Comparison of ENCODE assay signal across 13 cellular contexts in genomic region chr1:1426496-1426960, GRCh38. TPM values are rescaled to one million over a fixed set of nuclear protein-coding genes. Genes with fewer than 3 reads are reported as not detected.
DNase-seq lines count a peak whose midpoint lies in the region; ATAC-seq and TF ChIP-seq lines count a peak whose summit lies in the region.
"Had no signal": no experiment of that assay in that cellular context is flagged by ENCODE, and none has a peak within 500 bp of the region (broad histone marks: within the 10 kb centered on the region; RNA-seq: fewer than 3 reads in every experiment).

No MANE protein-coding gene starts in this region.

- peaks cover 25% of the 10 kb centered on the region for H3K27me3 Mint-ChIP-seq in CD8-positive, alpha-beta T cell (ENCODE audit: low read depth)
- peaks cover 3% of the 10 kb centered on the region for H3K27me3 Mint-ChIP-seq in endodermal cell (ENCODE audit: insufficient read depth)
- peaks cover 3% of the 10 kb centered on the region for H3K27me3 Mint-ChIP-seq in nephron progenitor cell (ENCODE audit: low read depth, poor library complexity)

- ATAC-seq in CD8-positive, alpha-beta T cell: peak; percentile 51
- ATAC-seq in GM19023 (IDR thresholded peaks at IDR 0.05; ENCODE audit: unreplicated experiment): no peak
- ATAC-seq in GM21367 (IDR thresholded peaks at IDR 0.05; ENCODE audit: unreplicated experiment): no peak
- ATAC-seq: HCT116, left colon had no signal

- H3K27me3 ChIP-seq in CD8-positive, alpha-beta T cell (ENCODE audit: insufficient read depth, low read length): peaks cover 3% of the 10 kb centered on the region
- H3K27me3 ChIP-seq in endodermal cell (ENCODE audit: control insufficient read depth, insufficient read depth, low read length, poor library complexity, severe bottlenecking): no peaks in the 10 kb centered on the region
- H3K27me3 ChIP-seq in effector memory CD4-positive, alpha-beta T cell (replicated peaks; ENCODE audit: control insufficient read depth, insufficient read depth, low read length, poor library complexity, severe bottlenecking): peaks cover 14% of the 10 kb centered on the region

- no peak overlapping the region for H3K4me3 Mint-ChIP-seq in CD8-positive, alpha-beta T cell
- H3K4me3 Mint-ChIP-seq in endodermal cell: no peak overlapping the region
- H3K4me3 Mint-ChIP-seq in nephron progenitor cell: peak overlapping the region; percentile 52
- H3K4me3 Mint-ChIP-seq: activated CD4-positive, alpha-beta memory T cell treated with anti-CD3 and anti-CD28 coated beads, Interleukin-2, amount 10 ng/mL, durations not matched to agents 7 days and 5 days; activated naive CD4-positive, alpha-beta T cell treated with anti-CD3 and anti-CD28 coated beads, Interleukin-2, amount 50 U/mL, for 24 hours had no signal

- peaks cover 4% of the 10 kb centered on the region for H3K4me1 ChIP-seq in CD8-positive, alpha-beta T cell (ENCODE audit: insufficient read depth, low read length)
- H3K4me1 ChIP-seq in HEK293 (ENCODE audit: control insufficient read depth, insufficient read depth, low read length) (no peaks in the 10 kb centered on the region), endodermal cell (ENCODE audit: control insufficient read depth, insufficient read depth, low read length) (peaks cover 10% of the 10 kb centered on the region)
- H3K4me1 ChIP-seq in effector memory CD4-positive, alpha-beta T cell (ENCODE audit: control insufficient read depth, insufficient read depth, low read length, poor library complexity, severe bottlenecking): peaks cover 7% of the 10 kb centered on the region

- H3K36me3 ChIP-seq in CD8-positive, alpha-beta T cell (ENCODE audit: insufficient read depth, low read length): no peaks in the 10 kb centered on the region
- H3K36me3 ChIP-seq in HEK293 (ENCODE audit: control insufficient read depth in 2 of 2, insufficient read depth in 1 of 2, low read length in 2 of 2) (no peaks in the 10 kb centered on the region), endodermal cell (ENCODE audit: control insufficient read depth, insufficient read depth, low read length) (no peaks in the 10 kb centered on the region)
- no peaks in the 10 kb centered on the region for H3K36me3 ChIP-seq in effector memory CD4-positive, alpha-beta T cell (ENCODE audit: control insufficient read depth, insufficient read depth, low read length)

- H3K9me3 Mint-ChIP-seq in CD8-positive, alpha-beta T cell: no peaks in the 10 kb centered on the region
- peaks cover 3% of the 10 kb centered on the region for H3K9me3 Mint-ChIP-seq in endodermal cell
- peaks cover 5% of the 10 kb centered on the region for H3K9me3 Mint-ChIP-seq in nephron progenitor cell
- H3K9me3 Mint-ChIP-seq: activated CD4-positive, alpha-beta memory T cell treated with anti-CD3 and anti-CD28 coated beads, Interleukin-2, amount 10 ng/mL, durations not matched to agents 7 days and 5 days; activated naive CD4-positive, alpha-beta T cell treated with anti-CD3 and anti-CD28 coated beads, Interleukin-2, amount 50 U/mL, for 24 hours had no signal

- H3K4me1 Mint-ChIP-seq in CD8-positive, alpha-beta T cell (ENCODE audit: low read depth): peaks cover 3% of the 10 kb centered on the region
- H3K4me1 Mint-ChIP-seq in endodermal cell (peaks cover 18% of the 10 kb centered on the region), nephron progenitor cell (peaks cover 60% of the 10 kb centered on the region)

- no peaks in the 10 kb centered on the region for H3K9me3 ChIP-seq in CD8-positive, alpha-beta T cell (ENCODE audit: low read length)
- H3K9me3 ChIP-seq in HEK293 (ENCODE audit: control insufficient read depth, insufficient read depth, low read depth, low read length) (no peaks in the 10 kb centered on the region), endodermal cell (ENCODE audit: control insufficient read depth, low read length) (no peaks in the 10 kb centered on the region)
- H3K9me3 ChIP-seq in effector memory CD4-positive, alpha-beta T cell (ENCODE audit: control insufficient read depth, low read length): no peaks in the 10 kb centered on the region

- no peak overlapping the region for H3K4me3 ChIP-seq in CD8-positive, alpha-beta T cell (ENCODE audit: low read depth, low read length)
- H3K4me3 ChIP-seq in HEK293 (ENCODE audit: low read depth, low read length) (no peak overlapping the region), endodermal cell (ENCODE audit: low read length) (no peak overlapping the region)
- H3K4me3 ChIP-seq in effector memory CD4-positive, alpha-beta T cell (ENCODE audit: insufficient read depth, low read depth, low read length, poor library complexity, severe bottlenecking): no peak overlapping the region
- H3K4me3 ChIP-seq: SK-N-MC had no signal

- H3K27ac Mint-ChIP-seq in CD8-positive, alpha-beta T cell: no peak overlapping the region
- no peak overlapping the region for H3K27ac Mint-ChIP-seq in endodermal cell
- no peak overlapping the region for H3K27ac Mint-ChIP-seq in nephron progenitor cell
- H3K27ac Mint-ChIP-seq: activated CD4-positive, alpha-beta memory T cell treated with anti-CD3 and anti-CD28 coated beads, Interleukin-2, amount 10 ng/mL, durations not matched to agents 7 days and 5 days; activated naive CD4-positive, alpha-beta T cell treated with anti-CD3 and anti-CD28 coated beads, Interleukin-2, amount 50 U/mL, for 24 hours had no signal

- no peak overlapping the region for H3K9ac ChIP-seq in endodermal cell (ENCODE audit: extremely low read depth, low read length, poor library complexity, severe bottlenecking)

- POLR2A ChIA-PET in CD8-positive, alpha-beta T cell (lab: Charles Lee): no interaction called here
- POLR2A ChIA-PET in HEK293 (lab: Yijun Ruan, JAX): no interaction called here

- CTCF ChIA-PET in CD8-positive, alpha-beta T cell (lab: Charles Lee): interaction anchor here (1.2 kb wide), 1 partner anchor 14 kb away, joined by 5 read pairs; no protein-coding TSS in a partner anchor
- CTCF ChIA-PET in HEK293 (lab: Yijun Ruan, JAX): interaction anchor here (2.0 kb wide), 1 partner anchor 15 kb away, joined by 5 read pairs; no protein-coding TSS in a partner anchor

- whole genome bisulfite sequencing in endodermal cell (ENCODE audit: insufficient coverage in 1 of 2, insufficient read length in 1 of 2), 2 experiments: 61 to 81% methylated on average over 5 to 11 of the region's 12 CpGs

- no peak for TF ChIP-seq CTCF in CD8-positive, alpha-beta T cell (IDR thresholded peaks at IDR 0.05)
- TF ChIP-seq CTCF in HEK293 (tag by site-specific recombination; IDR thresholded peaks at IDR 0.05): no peak
- no peak for TF ChIP-seq CTCF in endodermal cell (conservative IDR thresholded peaks at IDR 0.05)
- TF ChIP-seq CTCF in nephron progenitor cell (IDR thresholded peaks at IDR 0.05): no peak

- no peak for DNase-seq in CD8-positive, alpha-beta T cell
- DNase-seq in endodermal cell: peak; percentile 59
- DNase-seq in nephron progenitor cell: no peak
- DNase-seq in NCI-H2081 (lab: John Stamatoyannopoulos, UW): no peak
- DNase-seq in effector memory CD4-positive, alpha-beta T cell: no peak
- DNase-seq: activated CD4-positive, alpha-beta memory T cell treated with anti-CD3 and anti-CD28 coated beads, Interleukin-2, amount 10 ng/mL, durations not matched to agents 7 days and 5 days had no signal

- H3K27ac ChIP-seq in CD8-positive, alpha-beta T cell (ENCODE audit: low read depth, low read length): no peak overlapping the region
- H3K27ac ChIP-seq in HEK293 (ENCODE audit: extremely low read depth, low read depth, low read length) (no peak overlapping the region), endodermal cell (ENCODE audit: low read depth, low read length) (no peak overlapping the region)
- H3K27ac ChIP-seq in effector memory CD4-positive, alpha-beta T cell (ENCODE audit: insufficient read depth, low read length, poor library complexity, severe bottlenecking): no peak overlapping the region
- H3K27ac ChIP-seq: SK-N-MC had no signal

- intact Hi-C loops in CD8-positive, alpha-beta T cell (cut with DNase I, micrococcal nuclease): no loop called here

- no peaks in the 10 kb centered on the region for H3K36me3 Mint-ChIP-seq in CD8-positive, alpha-beta T cell
- no peaks in the 10 kb centered on the region for H3K36me3 Mint-ChIP-seq in endodermal cell (ENCODE audit: low read depth)
- H3K36me3 Mint-ChIP-seq in nephron progenitor cell (ENCODE audit: low read depth): no peaks in the 10 kb centered on the region
- H3K36me3 Mint-ChIP-seq: activated naive CD4-positive, alpha-beta T cell treated with anti-CD3 and anti-CD28 coated beads, Interleukin-2, amount 50 U/mL, for 24 hours had no signal

TF ChIP-seq in HEK293, 187 proteins besides CTCF, POLR2A, EP300 and RAD21 (continues in another document):
- TF ChIP-seq ZNF302 (tag by site-specific recombination; IDR thresholded peaks at IDR 0.05; ENCODE audit: low read depth): no peak
- 0 out of 2 replicates have a peak, but pooled peaks have one; percentile 3 for TF ChIP-seq PATZ1 (tag by site-specific recombination; IDR thresholded peaks at IDR 0.05)

RNA-seq across cellular contexts. Expression of gene ANKRD65, which starts 5.5 kb away (rescaled TPM):
- total RNA-seq in CD8-positive, alpha-beta T cell: not detected
- total RNA-seq in endodermal cell: 1 to 10 TPM; 1.6 TPM
- 0.78 TPM for polyA plus RNA-seq in endodermal cell (2013, experiment 1 of 2)
- 1.7 TPM for polyA plus RNA-seq in endodermal cell (2013, experiment 2 of 2)
- total RNA-seq: activated CD4-positive, alpha-beta memory T cell treated with anti-CD3 and anti-CD28 coated beads, Interleukin-2, amount 10 ng/mL, durations not matched to agents 7 days and 5 days had no signal

RNA-seq across cellular contexts. Expression of gene VWA1, which starts 9.0 kb away (rescaled TPM):
- total RNA-seq in CD8-positive, alpha-beta T cell: not detected
- total RNA-seq in endodermal cell: 10 to 100 TPM; 12.7 to 17.4 TPM
- 10.3 TPM for polyA plus RNA-seq in endodermal cell (2013, experiment 1 of 2)
- polyA plus RNA-seq in endodermal cell (2013, experiment 2 of 2): 5.6 TPM

RNA-seq across cellular contexts. Expression of gene MRPL20, which starts 19.4 kb away (rescaled TPM):
- total RNA-seq in CD8-positive, alpha-beta T cell: 10 to 100 TPM; 92.6 to 92.7 TPM
- 100 to 1,000 TPM; 109 to 129 TPM for total RNA-seq in endodermal cell
- 104 TPM for polyA plus RNA-seq in endodermal cell (2013, experiment 1 of 2)
- 98.2 TPM for polyA plus RNA-seq in endodermal cell (2013, experiment 2 of 2)

RNA-seq across cellular contexts. Expression of gene ATAD3C, which starts 23.0 kb away (rescaled TPM):
- total RNA-seq in CD8-positive, alpha-beta T cell: under 1 TPM; 0.79 to 0.89 TPM
- total RNA-seq in endodermal cell: under 1 TPM; 0.55 TPM
- 0.78 TPM for polyA plus RNA-seq in endodermal cell (2013, experiment 1 of 2)
- 0.21 TPM for polyA plus RNA-seq in endodermal cell (2013, experiment 2 of 2)

RNA-seq across cellular contexts. Expression of gene CCNL2, which starts 27.4 kb away (rescaled TPM):
- 100 to 1,000 TPM; 307 to 328 TPM for total RNA-seq in CD8-positive, alpha-beta T cell
- 100 to 1,000 TPM; 187 to 244 TPM for total RNA-seq in endodermal cell
- 255 TPM for polyA plus RNA-seq in endodermal cell (2013, experiment 1 of 2)
- 217 TPM for polyA plus RNA-seq in endodermal cell (2013, experiment 2 of 2)

Comparison
In these comparisons a context has a peak if more than half of its experiments do, and no peak if none do; other contexts are left out.
1. RNA of gene VWA1, which starts 9.0 kb away (total RNA-seq): 12.7 to 17.4 TPM in endodermal cell; not detected in CD8-positive, alpha-beta T cell; every median in the first group is over 10 times any median in the second.